In the genomic region with DNA sequence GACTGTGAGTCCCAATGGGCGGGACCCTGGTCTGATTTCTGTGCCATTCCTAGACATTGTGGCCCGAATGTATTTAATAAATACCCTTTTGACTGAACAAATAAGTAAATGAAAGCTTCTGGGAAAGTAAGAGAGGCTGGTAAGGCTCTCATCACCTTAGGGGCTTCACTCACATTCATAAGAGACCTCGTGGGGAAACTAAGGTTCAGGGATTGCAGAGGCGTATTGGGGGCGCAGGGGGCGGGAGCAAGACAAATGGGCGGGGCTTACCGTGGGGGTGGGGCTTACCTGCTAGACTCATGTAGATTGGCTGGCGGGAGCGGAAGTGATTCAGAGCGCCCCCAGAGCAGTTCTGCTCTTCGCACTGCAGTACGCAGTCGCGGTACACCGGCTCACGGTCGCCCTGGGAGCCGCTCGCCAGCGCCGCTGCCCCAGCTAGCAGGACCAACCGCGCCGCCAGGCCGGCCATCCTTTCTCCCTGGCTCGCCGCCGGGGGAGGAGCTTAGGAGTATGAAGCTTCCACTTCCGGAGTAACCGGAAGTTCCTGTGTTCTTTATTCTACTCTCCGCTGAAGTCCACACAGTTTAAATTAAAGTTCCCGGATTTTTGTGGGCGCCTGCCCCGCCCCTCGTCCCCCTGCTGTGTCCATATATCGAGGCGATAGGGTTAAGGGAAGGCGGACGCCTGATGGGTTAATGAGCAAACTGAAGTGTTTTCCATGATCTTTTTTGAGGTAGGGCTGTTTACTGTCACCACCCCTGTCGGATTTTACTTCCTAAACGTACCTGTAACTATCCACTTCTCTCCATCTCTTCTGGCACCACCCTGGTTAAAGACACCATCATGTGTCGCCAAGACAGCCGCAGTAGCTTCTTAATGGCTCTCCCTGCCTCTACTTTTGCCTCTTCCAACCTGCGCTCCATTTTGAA, we compare ENCODE assay signal across 1 cellular context.
TF ChIP-seq lines count a peak whose summit lies in the region.

A gene with protein sequence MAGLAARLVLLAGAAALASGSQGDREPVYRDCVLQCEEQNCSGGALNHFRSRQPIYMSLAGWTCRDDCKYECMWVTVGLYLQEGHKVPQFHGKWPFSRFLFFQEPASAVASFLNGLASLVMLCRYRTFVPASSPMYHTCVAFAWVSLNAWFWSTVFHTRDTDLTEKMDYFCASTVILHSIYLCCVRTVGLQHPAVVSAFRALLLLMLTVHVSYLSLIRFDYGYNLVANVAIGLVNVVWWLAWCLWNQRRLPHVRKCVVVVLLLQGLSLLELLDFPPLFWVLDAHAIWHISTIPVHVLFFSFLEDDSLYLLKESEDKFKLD (minus strand): TSS at position 512 of the 929 bp plus-strand sequence. CDS start 43 bp downstream, at position 469.

TF ChIP-seq in HepG2, 621 proteins besides CTCF, POLR2A, EP300 and RAD21 (continued from another document and continues in another):
- TF ChIP-seq, protein P1, sequence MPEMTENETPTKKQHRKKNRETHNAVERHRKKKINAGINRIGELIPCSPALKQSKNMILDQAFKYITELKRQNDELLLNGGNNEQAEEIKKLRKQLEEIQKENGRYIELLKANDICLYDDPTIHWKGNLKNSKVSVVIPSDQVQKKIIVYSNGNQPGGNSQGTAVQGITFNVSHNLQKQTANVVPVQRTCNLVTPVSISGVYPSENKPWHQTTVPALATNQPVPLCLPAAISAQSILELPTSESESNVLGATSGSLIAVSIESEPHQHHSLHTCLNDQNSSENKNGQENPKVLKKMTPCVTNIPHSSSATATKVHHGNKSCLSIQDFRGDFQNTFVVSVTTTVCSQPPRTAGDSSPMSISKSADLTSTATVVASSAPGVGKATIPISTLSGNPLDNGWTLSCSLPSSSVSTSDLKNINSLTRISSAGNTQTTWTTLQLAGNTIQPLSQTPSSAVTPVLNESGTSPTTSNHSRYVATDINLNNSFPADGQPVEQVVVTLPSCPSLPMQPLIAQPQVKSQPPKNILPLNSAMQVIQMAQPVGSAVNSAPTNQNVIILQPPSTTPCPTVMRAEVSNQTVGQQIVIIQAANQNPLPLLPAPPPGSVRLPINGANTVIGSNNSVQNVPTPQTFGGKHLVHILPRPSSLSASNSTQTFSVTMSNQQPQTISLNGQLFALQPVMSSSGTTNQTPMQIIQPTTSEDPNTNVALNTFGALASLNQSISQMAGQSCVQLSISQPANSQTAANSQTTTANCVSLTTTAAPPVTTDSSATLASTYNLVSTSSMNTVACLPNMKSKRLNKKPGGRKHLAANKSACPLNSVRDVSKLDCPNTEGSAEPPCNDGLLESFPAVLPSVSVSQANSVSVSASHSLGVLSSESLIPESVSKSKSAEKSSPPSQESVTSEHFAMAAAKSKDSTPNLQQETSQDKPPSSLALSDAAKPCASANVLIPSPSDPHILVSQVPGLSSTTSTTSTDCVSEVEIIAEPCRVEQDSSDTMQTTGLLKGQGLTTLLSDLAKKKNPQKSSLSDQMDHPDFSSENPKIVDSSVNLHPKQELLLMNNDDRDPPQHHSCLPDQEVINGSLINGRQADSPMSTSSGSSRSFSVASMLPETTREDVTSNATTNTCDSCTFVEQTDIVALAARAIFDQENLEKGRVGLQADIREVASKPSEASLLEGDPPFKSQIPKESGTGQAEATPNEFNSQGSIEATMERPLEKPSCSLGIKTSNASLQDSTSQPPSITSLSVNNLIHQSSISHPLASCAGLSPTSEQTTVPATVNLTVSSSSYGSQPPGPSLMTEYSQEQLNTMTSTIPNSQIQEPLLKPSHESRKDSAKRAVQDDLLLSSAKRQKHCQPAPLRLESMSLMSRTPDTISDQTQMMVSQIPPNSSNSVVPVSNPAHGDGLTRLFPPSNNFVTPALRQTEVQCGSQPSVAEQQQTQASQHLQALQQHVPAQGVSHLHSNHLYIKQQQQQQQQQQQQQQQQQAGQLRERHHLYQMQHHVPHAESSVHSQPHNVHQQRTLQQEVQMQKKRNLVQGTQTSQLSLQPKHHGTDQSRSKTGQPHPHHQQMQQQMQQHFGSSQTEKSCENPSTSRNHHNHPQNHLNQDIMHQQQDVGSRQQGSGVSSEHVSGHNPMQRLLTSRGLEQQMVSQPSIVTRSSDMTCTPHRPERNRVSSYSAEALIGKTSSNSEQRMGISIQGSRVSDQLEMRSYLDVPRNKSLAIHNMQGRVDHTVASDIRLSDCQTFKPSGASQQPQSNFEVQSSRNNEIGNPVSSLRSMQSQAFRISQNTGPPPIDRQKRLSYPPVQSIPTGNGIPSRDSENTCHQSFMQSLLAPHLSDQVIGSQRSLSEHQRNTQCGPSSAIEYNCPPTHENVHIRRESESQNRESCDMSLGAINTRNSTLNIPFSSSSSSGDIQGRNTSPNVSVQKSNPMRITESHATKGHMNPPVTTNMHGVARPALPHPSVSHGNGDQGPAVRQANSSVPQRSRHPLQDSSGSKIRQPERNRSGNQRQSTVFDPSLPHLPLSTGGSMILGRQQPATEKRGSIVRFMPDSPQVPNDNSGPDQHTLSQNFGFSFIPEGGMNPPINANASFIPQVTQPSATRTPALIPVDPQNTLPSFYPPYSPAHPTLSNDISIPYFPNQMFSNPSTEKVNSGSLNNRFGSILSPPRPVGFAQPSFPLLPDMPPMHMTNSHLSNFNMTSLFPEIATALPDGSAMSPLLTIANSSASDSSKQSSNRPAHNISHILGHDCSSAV (CRISPR knock-in tag; IDR thresholded peaks at IDR 0.05; ENCODE audit: borderline replicate concordance), result no peak
- TF ChIP-seq, protein P2, sequence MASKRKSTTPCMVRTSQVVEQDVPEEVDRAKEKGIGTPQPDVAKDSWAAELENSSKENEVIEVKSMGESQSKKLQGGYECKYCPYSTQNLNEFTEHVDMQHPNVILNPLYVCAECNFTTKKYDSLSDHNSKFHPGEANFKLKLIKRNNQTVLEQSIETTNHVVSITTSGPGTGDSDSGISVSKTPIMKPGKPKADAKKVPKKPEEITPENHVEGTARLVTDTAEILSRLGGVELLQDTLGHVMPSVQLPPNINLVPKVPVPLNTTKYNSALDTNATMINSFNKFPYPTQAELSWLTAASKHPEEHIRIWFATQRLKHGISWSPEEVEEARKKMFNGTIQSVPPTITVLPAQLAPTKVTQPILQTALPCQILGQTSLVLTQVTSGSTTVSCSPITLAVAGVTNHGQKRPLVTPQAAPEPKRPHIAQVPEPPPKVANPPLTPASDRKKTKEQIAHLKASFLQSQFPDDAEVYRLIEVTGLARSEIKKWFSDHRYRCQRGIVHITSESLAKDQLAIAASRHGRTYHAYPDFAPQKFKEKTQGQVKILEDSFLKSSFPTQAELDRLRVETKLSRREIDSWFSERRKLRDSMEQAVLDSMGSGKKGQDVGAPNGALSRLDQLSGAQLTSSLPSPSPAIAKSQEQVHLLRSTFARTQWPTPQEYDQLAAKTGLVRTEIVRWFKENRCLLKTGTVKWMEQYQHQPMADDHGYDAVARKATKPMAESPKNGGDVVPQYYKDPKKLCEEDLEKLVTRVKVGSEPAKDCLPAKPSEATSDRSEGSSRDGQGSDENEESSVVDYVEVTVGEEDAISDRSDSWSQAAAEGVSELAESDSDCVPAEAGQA (IDR thresholded peaks at IDR 0.05; ENCODE audit: low read depth), result no peak
- TF ChIP-seq, protein P2 (CRISPR knock-in tag; IDR thresholded peaks at IDR 0.05; ENCODE audit: borderline replicate concordance), result peak; percentile 72; the same call in 1 of the 2 replicates
- TF ChIP-seq ZNF460 (CRISPR knock-in tag; IDR thresholded peaks at IDR 0.05; ENCODE audit: borderline replicate concordance) (no peak), FOXA1 (IDR thresholded peaks at IDR 0.05) (no peak), FOXA1 (CRISPR knock-in tag; IDR thresholded peaks at IDR 0.05) (peak; percentile 14; the same call in 1 of the 2 replicates), NR2C2 (CRISPR knock-in tag; IDR thresholded peaks at IDR 0.05; ENCODE audit: borderline replicate concordance) (peak; percentile 99), KAT2B (IDR thresholded peaks at IDR 0.05; ENCODE audit: borderline replicate concordance, low read depth, low read length) (no peak), MYC (CRISPR knock-in tag; IDR thresholded peaks at IDR 0.05; ENCODE audit: borderline replicate concordance) (peak; percentile 58), YEATS2 (CRISPR knock-in tag; IDR thresholded peaks at IDR 0.05; ENCODE audit: borderline replicate concordance) (peak; percentile 86; the same call in 1 of the 2 replicates), ZNF264 (CRISPR knock-in tag; IDR thresholded peaks at IDR 0.05) (peak; percentile 61; the same call in 1 of the 2 replicates), ZNF232 (CRISPR knock-in tag; IDR thresholded peaks at IDR 0.05; ENCODE audit: borderline replicate concordance) (peak; percentile 95), EHMT2 (IDR thresholded peaks at IDR 0.05; ENCODE audit: borderline replicate concordance, low read depth, low read length) (no peak), ARID2 (CRISPR knock-in tag; IDR thresholded peaks at IDR 0.05; ENCODE audit: borderline replicate concordance) (no peak), ZNF331 (CRISPR knock-in tag; IDR thresholded peaks at IDR 0.05) (peak; percentile 31; the same call in 1 of the 2 replicates), ZC3H4 (CRISPR knock-in tag; IDR thresholded peaks at IDR 0.05; ENCODE audit: borderline replicate concordance) (peak; percentile 42), HNF4A (CRISPR knock-in tag; IDR thresholded peaks at IDR 0.05) (no peak), MTA1 (CRISPR knock-in tag; IDR thresholded peaks at IDR 0.05; ENCODE audit: borderline replicate concordance) (no peak; the same call in 1 of the 2 replicates), ZNF816 (CRISPR knock-in tag; IDR thresholded peaks at IDR 0.05; ENCODE audit: borderline replicate concordance) (peak; percentile 42; the same call in 1 of the 2 replicates), KDM2A (CRISPR knock-in tag; IDR thresholded peaks at IDR 0.05; ENCODE audit: borderline replicate concordance, low read depth) (peak; percentile 67), SYNCRIP (IDR thresholded peaks at IDR 0.05; ENCODE audit: insufficient read depth, low read depth, low read length) (no peak), RBFOX2 (IDR thresholded peaks at IDR 0.05; ENCODE audit: low read depth, low read length) (peak; percentile 96), RBM22 (optimal IDR thresholded peaks at IDR 0.05; ENCODE audit: low read length) (no peak), STAG1 (CRISPR knock-in tag; IDR thresholded peaks at IDR 0.05) (peak; percentile 19; the same call in 1 of the 2 replicates)
- TF ChIP-seq, protein P3, sequence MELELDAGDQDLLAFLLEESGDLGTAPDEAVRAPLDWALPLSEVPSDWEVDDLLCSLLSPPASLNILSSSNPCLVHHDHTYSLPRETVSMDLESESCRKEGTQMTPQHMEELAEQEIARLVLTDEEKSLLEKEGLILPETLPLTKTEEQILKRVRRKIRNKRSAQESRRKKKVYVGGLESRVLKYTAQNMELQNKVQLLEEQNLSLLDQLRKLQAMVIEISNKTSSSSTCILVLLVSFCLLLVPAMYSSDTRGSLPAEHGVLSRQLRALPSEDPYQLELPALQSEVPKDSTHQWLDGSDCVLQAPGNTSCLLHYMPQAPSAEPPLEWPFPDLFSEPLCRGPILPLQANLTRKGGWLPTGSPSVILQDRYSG (CRISPR knock-in tag; IDR thresholded peaks at IDR 0.05), result no peak
- TF ChIP-seq, protein P4, sequence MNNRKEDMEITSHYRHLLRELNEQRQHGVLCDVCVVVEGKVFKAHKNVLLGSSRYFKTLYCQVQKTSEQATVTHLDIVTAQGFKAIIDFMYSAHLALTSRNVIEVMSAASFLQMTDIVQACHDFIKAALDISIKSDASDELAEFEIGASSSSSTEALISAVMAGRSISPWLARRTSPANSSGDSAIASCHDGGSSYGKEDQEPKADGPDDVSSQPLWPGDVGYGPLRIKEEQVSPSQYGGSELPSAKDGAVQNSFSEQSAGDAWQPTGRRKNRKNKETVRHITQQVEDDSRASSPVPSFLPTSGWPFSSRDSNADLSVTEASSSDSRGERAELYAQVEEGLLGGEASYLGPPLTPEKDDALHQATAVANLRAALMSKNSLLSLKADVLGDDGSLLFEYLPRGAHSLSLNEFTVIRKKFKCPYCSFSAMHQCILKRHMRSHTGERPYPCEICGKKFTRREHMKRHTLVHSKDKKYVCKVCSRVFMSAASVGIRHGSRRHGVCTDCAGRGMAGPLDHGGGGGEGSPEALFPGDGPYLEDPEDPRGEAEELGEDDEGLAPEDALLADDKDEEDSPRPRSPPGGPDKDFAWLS (CRISPR knock-in tag; IDR thresholded peaks at IDR 0.05; ENCODE audit: borderline replicate concordance), result no peak
- TF ChIP-seq, protein P5, sequence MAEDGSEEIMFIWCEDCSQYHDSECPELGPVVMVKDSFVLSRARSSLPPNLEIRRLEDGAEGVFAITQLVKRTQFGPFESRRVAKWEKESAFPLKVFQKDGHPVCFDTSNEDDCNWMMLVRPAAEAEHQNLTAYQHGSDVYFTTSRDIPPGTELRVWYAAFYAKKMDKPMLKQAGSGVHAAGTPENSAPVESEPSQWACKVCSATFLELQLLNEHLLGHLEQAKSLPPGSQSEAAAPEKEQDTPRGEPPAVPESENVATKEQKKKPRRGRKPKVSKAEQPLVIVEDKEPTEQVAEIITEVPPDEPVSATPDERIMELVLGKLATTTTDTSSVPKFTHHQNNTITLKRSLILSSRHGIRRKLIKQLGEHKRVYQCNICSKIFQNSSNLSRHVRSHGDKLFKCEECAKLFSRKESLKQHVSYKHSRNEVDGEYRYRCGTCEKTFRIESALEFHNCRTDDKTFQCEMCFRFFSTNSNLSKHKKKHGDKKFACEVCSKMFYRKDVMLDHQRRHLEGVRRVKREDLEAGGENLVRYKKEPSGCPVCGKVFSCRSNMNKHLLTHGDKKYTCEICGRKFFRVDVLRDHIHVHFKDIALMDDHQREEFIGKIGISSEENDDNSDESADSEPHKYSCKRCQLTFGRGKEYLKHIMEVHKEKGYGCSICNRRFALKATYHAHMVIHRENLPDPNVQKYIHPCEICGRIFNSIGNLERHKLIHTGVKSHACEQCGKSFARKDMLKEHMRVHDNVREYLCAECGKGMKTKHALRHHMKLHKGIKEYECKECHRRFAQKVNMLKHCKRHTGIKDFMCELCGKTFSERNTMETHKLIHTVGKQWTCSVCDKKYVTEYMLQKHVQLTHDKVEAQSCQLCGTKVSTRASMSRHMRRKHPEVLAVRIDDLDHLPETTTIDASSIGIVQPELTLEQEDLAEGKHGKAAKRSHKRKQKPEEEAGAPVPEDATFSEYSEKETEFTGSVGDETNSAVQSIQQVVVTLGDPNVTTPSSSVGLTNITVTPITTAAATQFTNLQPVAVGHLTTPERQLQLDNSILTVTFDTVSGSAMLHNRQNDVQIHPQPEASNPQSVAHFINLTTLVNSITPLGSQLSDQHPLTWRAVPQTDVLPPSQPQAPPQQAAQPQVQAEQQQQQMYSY (CRISPR knock-in tag; IDR thresholded peaks at IDR 0.05), result no peak
